18 cellular contexts compared by ENCODE assay signal in genomic region chr15:89098281-89098680, GRCh38. TPM values are rescaled to one million over a fixed set of nuclear protein-coding genes. Genes with fewer than 3 reads are reported as not detected.
DNase-seq lines count a peak whose midpoint lies in the region; ATAC-seq and TF ChIP-seq lines count a peak whose summit lies in the region.
"Had no signal": no experiment of that assay in that cellular context is flagged by ENCODE, and none has a peak within 500 bp of the region (broad histone marks: within the 10 kb centered on the region; RNA-seq: fewer than 3 reads in every experiment).

No MANE protein-coding gene starts in this region.

- H3K27me3 ChIP-seq in IMR-90 (ENCODE audit: control insufficient read depth, insufficient read depth, low read length) (no peaks in the 10 kb centered on the region), Panc1 (ENCODE audit: control insufficient read depth, insufficient read depth, low read length) (no peaks in the 10 kb centered on the region), right atrium auricular region (no peaks in the 10 kb centered on the region), BE2C (no peaks in the 10 kb centered on the region)
- H3K27me3 ChIP-seq: BLaER1 had no signal

- in situ Hi-C loops in IMR-90 (cut with MboI; ENCODE audit: low sequenced_read_pairs), result no loop called here
- in situ Hi-C loops in Panc1 (cut with HindIII; ENCODE audit: low pct_unique_long_range_greater_than_20kb, low sequenced_read_pairs), result no loop called here

- peaks cover 10 to 32% of the 10 kb centered on the region in 2 donors for H3K4me1 Mint-ChIP-seq in stimulated activated naive B cell treated with anti-CD40 and anti-IgM and Interleukin-4, amounts not matched to agents 10 μg/mL and 1 μg/mL and 100 μg/mL, for 72 hours
- H3K4me1 Mint-ChIP-seq in T-helper 2 cell treated with Interferon-gamma antibody and Interleukin-4, amounts not matched to agents 5 μg/mL and 100 μg/mL, for 36 hours (ENCODE audit: low read depth), result peaks cover 24% of the 10 kb centered on the region
- peaks cover 18% of the 10 kb centered on the region for H3K4me1 Mint-ChIP-seq in activated T-helper 1 cell treated with anti-CD3 and anti-CD28 coated beads, Interleukin-12 subunit alpha, Interleukin-12 subunit beta, Interleukin-2, Interleukin-4 antibody, amounts not matched to agents 30 ng/mL and 10 ng/mL and 1 ng/mL, durations not matched to agents 14 hours and 24 hours and 36 hours (ENCODE audit: low read depth)

- peak overlapping the region; percentile 19; the same call in 1 of the 2 replicates for H3K4me2 ChIP-seq in IMR-90 (ENCODE audit: low read depth, low read length)
- H3K4me2 ChIP-seq: BLaER1 had no signal

- H3K9me3 ChIP-seq in IMR-90 (ENCODE audit: control insufficient read depth, insufficient read depth, low read length) (no peaks in the 10 kb centered on the region), Panc1 (ENCODE audit: control insufficient read depth, insufficient read depth, low read depth, low read length) (no peaks in the 10 kb centered on the region), right atrium auricular region (no peaks in the 10 kb centered on the region), BE2C (no peaks in the 10 kb centered on the region)
- H3K9me3 ChIP-seq: BLaER1 had no signal

- TF ChIP-seq CTCF in IMR-90 (conservative IDR thresholded peaks at IDR 0.05; ENCODE audit: low read depth, low read length) (no peak), Panc1 (IDR thresholded peaks at IDR 0.05) (no peak), right atrium auricular region (IDR thresholded peaks at IDR 0.05) (no peak), BE2C (IDR thresholded peaks at IDR 0.05; ENCODE audit: low read depth, low read length) (no peak)

- H2BK15ac ChIP-seq in IMR-90 (ENCODE audit: low read depth, low read length), result peak overlapping the region; percentile 4; the same call in 1 of the 3 replicates

- peak overlapping the region; percentile 31 for H3K27ac Mint-ChIP-seq in stimulated activated naive B cell treated with anti-CD40 and anti-IgM and Interleukin-4, amounts not matched to agents 10 μg/mL and 1 μg/mL and 100 μg/mL, for 72 hours
- H3K27ac Mint-ChIP-seq in T-helper 2 cell treated with Interferon-gamma antibody and Interleukin-4, amounts not matched to agents 5 μg/mL and 100 μg/mL, for 36 hours, result no peak overlapping the region
- no peak overlapping the region for H3K27ac Mint-ChIP-seq in activated T-helper 1 cell treated with anti-CD3 and anti-CD28 coated beads, Interleukin-12 subunit alpha, Interleukin-12 subunit beta, Interleukin-2, Interleukin-4 antibody, amounts not matched to agents 30 ng/mL and 10 ng/mL and 1 ng/mL, durations not matched to agents 14 hours and 24 hours and 36 hours
- H3K27ac Mint-ChIP-seq: activated T-cell treated with anti-CD3 and anti-CD28 coated beads, Interleukin-2, amount 50 U/mL, for 24 hours; naive thymus-derived CD4-positive, alpha-beta T cell; stimulated activated naive CD8-positive, alpha-beta T cell treated with anti-CD3 and anti-CD28 coated beads, Interleukin-15, amount 100 ng/mL, for 72 hours had no signal

- H2BK20ac ChIP-seq in IMR-90 (ENCODE audit: low read depth, low read length), result peak overlapping the region; percentile 48; the same call in 1 of the 2 replicates

- ATAC-seq in IMR-90 (ENCODE audit: low read depth) (peak; percentile 21), Panc1 (no peak)
- no peak for ATAC-seq in stimulated activated naive B cell treated with anti-CD40 and anti-IgM and Interleukin-4, amounts not matched to agents 10 μg/mL and 1 μg/mL and 100 μg/mL, for 72 hours (replicated peaks)
- ATAC-seq: esophagus mucosa; HCT116; naive thymus-derived CD4-positive, alpha-beta T cell; stimulated activated naive CD8-positive, alpha-beta T cell treated with anti-CD3 and anti-CD28 coated beads, Interleukin-15, amount 100 ng/mL, for 72 hours had no signal

- H2AK5ac ChIP-seq in IMR-90 (ENCODE audit: low read depth, low read length), result peak overlapping the region; percentile 33; the same call in 1 of the 2 replicates

- peaks cover 29% of the 10 kb centered on the region for H3K9me1 ChIP-seq in IMR-90 (ENCODE audit: insufficient read depth, low read length)

- H3K27ac ChIP-seq in IMR-90 (ENCODE audit: insufficient read depth, low read length) (peak overlapping the region; percentile 5; the same call in 1 of the 2 replicates), Panc1 (ENCODE audit: low read length) (peak overlapping the region; percentile 40; the same call in 1 of the 2 replicates), right atrium auricular region (peak overlapping the region; percentile 93 to 95)
- H3K27ac ChIP-seq: BLaER1 had no signal

- peak overlapping the region; percentile 63 for H3K4ac ChIP-seq in IMR-90 (ENCODE audit: low read depth, low read length)

- H2AK9ac ChIP-seq in IMR-90 (replicated peaks; ENCODE audit: low read depth, low read length, poor library complexity), result peak overlapping the region; percentile 7

- H3K4me1 ChIP-seq in IMR-90 (ENCODE audit: control insufficient read depth, insufficient read depth, low read length) (peaks cover 30% of the 10 kb centered on the region), Panc1 (ENCODE audit: control insufficient read depth, insufficient read depth, low read length) (peaks cover 68% of the 10 kb centered on the region), right atrium auricular region (peaks cover 0 to 99% of the 10 kb centered on the region in 2 donors), BE2C (peaks cover 8% of the 10 kb centered on the region)
- H3K4me1 ChIP-seq: BLaER1 had no signal

- H2BK5ac ChIP-seq in IMR-90 (ENCODE audit: low read depth, low read length, poor library complexity, severe bottlenecking), result peak overlapping the region; percentile 6

- no TSS peak for BruUV-seq in IMR-90 (replicated peaks; lab: Mats Ljungman, UMichigan)
- BruUV-seq in Panc1 (replicated peaks; lab: Mats Ljungman, UMichigan), result no TSS peak

- H3K27me3 Mint-ChIP-seq in stimulated activated naive B cell treated with anti-CD40 and anti-IgM and Interleukin-4, amounts not matched to agents 10 μg/mL and 1 μg/mL and 100 μg/mL, for 72 hours, result no peaks in the 10 kb centered on the region
- no peaks in the 10 kb centered on the region for H3K27me3 Mint-ChIP-seq in T-helper 2 cell treated with Interferon-gamma antibody and Interleukin-4, amounts not matched to agents 5 μg/mL and 100 μg/mL, for 36 hours (ENCODE audit: low read depth)
- H3K27me3 Mint-ChIP-seq in activated T-helper 1 cell treated with anti-CD3 and anti-CD28 coated beads, Interleukin-12 subunit alpha, Interleukin-12 subunit beta, Interleukin-2, Interleukin-4 antibody, amounts not matched to agents 30 ng/mL and 10 ng/mL and 1 ng/mL, durations not matched to agents 14 hours and 24 hours and 36 hours (ENCODE audit: insufficient read depth), result no peaks in the 10 kb centered on the region
- H3K27me3 Mint-ChIP-seq: activated T-cell treated with anti-CD3 and anti-CD28 coated beads, Interleukin-2, amount 50 U/mL, for 24 hours; naive thymus-derived CD4-positive, alpha-beta T cell; stimulated activated naive CD8-positive, alpha-beta T cell treated with anti-CD3 and anti-CD28 coated beads, Interleukin-15, amount 100 ng/mL, for 72 hours had no signal

- peaks cover 17 to 18% of the 10 kb centered on the region in 2 donors for H3K36me3 Mint-ChIP-seq in stimulated activated naive B cell treated with anti-CD40 and anti-IgM and Interleukin-4, amounts not matched to agents 10 μg/mL and 1 μg/mL and 100 μg/mL, for 72 hours
- peaks cover 15% of the 10 kb centered on the region for H3K36me3 Mint-ChIP-seq in T-helper 2 cell treated with Interferon-gamma antibody and Interleukin-4, amounts not matched to agents 5 μg/mL and 100 μg/mL, for 36 hours (ENCODE audit: low read depth)
- peaks cover 19% of the 10 kb centered on the region for H3K36me3 Mint-ChIP-seq in activated T-helper 1 cell treated with anti-CD3 and anti-CD28 coated beads, Interleukin-12 subunit alpha, Interleukin-12 subunit beta, Interleukin-2, Interleukin-4 antibody, amounts not matched to agents 30 ng/mL and 10 ng/mL and 1 ng/mL, durations not matched to agents 14 hours and 24 hours and 36 hours (ENCODE audit: low read depth)

- POLR2A ChIA-PET in IMR-90 (lab: Charles Lee; ENCODE audit: unreplicated experiment) (interaction anchor here (0.9 kb wide), 1 partner anchor 10 kb away, joined by 3 read pairs; the partner anchor contains the start of gene ABHD2), Panc1 (lab: Charles Lee) (interaction anchor here (1.2 kb wide), 1 partner anchor 10 kb away, joined by 5 read pairs; the partner anchor contains the start of gene ABHD2)

- peaks cover 2% of the 10 kb centered on the region; the same call in 1 of the 2 replicates for H3K36me3 ChIP-seq in IMR-90 (ENCODE audit: control insufficient read depth, insufficient read depth, low read length)
- H3K36me3 ChIP-seq in Panc1 (ENCODE audit: control insufficient read depth, insufficient read depth, low read length), result no peaks in the 10 kb centered on the region
- no peaks in the 10 kb centered on the region for H3K36me3 ChIP-seq in right atrium auricular region
- H3K36me3 ChIP-seq in BE2C, result peaks cover 14% of the 10 kb centered on the region

- no peak for TF ChIP-seq POLR2A in IMR-90 (IDR thresholded peaks at IDR 0.05; ENCODE audit: low read depth, low read length)

- H3K9ac ChIP-seq in IMR-90 (ENCODE audit: low read depth, low read length), result no peak overlapping the region
- H3K9ac ChIP-seq: BLaER1 had no signal

- H3K23ac ChIP-seq in IMR-90 (ENCODE audit: low read depth, low read length), result peak overlapping the region; percentile 49

- peak overlapping the region in 1 of 2 experiments; percentile 43; a peak in 2 of 4 replicates for H4K8ac ChIP-seq in IMR-90 (ENCODE audit: low read depth in 2 of 2, low read length in 2 of 2)

- WGBS in IMR-90 (ENCODE audit: extremely low coverage in 2 of 2, insufficient read length in 1 of 2), 2 experiments, result no CpG with 5 or more reads among the region's 1 CpG

- H3K14ac ChIP-seq in IMR-90 (replicated peaks; ENCODE audit: low read depth, low read length), result peak overlapping the region; percentile 61; the same call in 1 of the 2 replicates

- peak overlapping the region; percentile 40; the same call in 1 of the 2 replicates for H4K5ac ChIP-seq in IMR-90 (ENCODE audit: low read depth, low read length)

- no peak overlapping the region for H3K4me3 Mint-ChIP-seq in stimulated activated naive B cell treated with anti-CD40 and anti-IgM and Interleukin-4, amounts not matched to agents 10 μg/mL and 1 μg/mL and 100 μg/mL, for 72 hours
- no peak overlapping the region for H3K4me3 Mint-ChIP-seq in T-helper 2 cell treated with Interferon-gamma antibody and Interleukin-4, amounts not matched to agents 5 μg/mL and 100 μg/mL, for 36 hours
- no peak overlapping the region for H3K4me3 Mint-ChIP-seq in activated T-helper 1 cell treated with anti-CD3 and anti-CD28 coated beads, Interleukin-12 subunit alpha, Interleukin-12 subunit beta, Interleukin-2, Interleukin-4 antibody, amounts not matched to agents 30 ng/mL and 10 ng/mL and 1 ng/mL, durations not matched to agents 14 hours and 24 hours and 36 hours
- H3K4me3 Mint-ChIP-seq: activated T-cell treated with anti-CD3 and anti-CD28 coated beads, Interleukin-2, amount 50 U/mL, for 24 hours; naive thymus-derived CD4-positive, alpha-beta T cell; stimulated activated naive CD8-positive, alpha-beta T cell treated with anti-CD3 and anti-CD28 coated beads, Interleukin-15, amount 100 ng/mL, for 72 hours had no signal

- peak overlapping the region; percentile 24; the same call in 1 of the 2 replicates for H3K18ac ChIP-seq in IMR-90 (ENCODE audit: low read depth, low read length)

- peak overlapping the region; percentile 70 for H4K91ac ChIP-seq in IMR-90 (ENCODE audit: insufficient read depth, low read depth, low read length)

- TF ChIP-seq RAD21 in IMR-90 (IDR thresholded peaks at IDR 0.05; ENCODE audit: low read length), result no peak

- H4K20me1 ChIP-seq in IMR-90 (ENCODE audit: insufficient read depth, low read length), result peaks cover 3% of the 10 kb centered on the region; the same call in 1 of the 2 replicates

- no peaks in the 10 kb centered on the region for H3K9me3 Mint-ChIP-seq in stimulated activated naive B cell treated with anti-CD40 and anti-IgM and Interleukin-4, amounts not matched to agents 10 μg/mL and 1 μg/mL and 100 μg/mL, for 72 hours
- no peaks in the 10 kb centered on the region for H3K9me3 Mint-ChIP-seq in T-helper 2 cell treated with Interferon-gamma antibody and Interleukin-4, amounts not matched to agents 5 μg/mL and 100 μg/mL, for 36 hours
- H3K9me3 Mint-ChIP-seq in activated T-helper 1 cell treated with anti-CD3 and anti-CD28 coated beads, Interleukin-12 subunit alpha, Interleukin-12 subunit beta, Interleukin-2, Interleukin-4 antibody, amounts not matched to agents 30 ng/mL and 10 ng/mL and 1 ng/mL, durations not matched to agents 14 hours and 24 hours and 36 hours, result no peaks in the 10 kb centered on the region
- H3K9me3 Mint-ChIP-seq: activated T-cell treated with anti-CD3 and anti-CD28 coated beads, Interleukin-2, amount 50 U/mL, for 24 hours; naive thymus-derived CD4-positive, alpha-beta T cell; stimulated activated naive CD8-positive, alpha-beta T cell treated with anti-CD3 and anti-CD28 coated beads, Interleukin-15, amount 100 ng/mL, for 72 hours had no signal

- H3K79me1 ChIP-seq in IMR-90 (ENCODE audit: low read depth in 1 of 2, low read length in 2 of 2), result peaks cover 39 to 72% of the 10 kb centered on the region in 2 experiments

- dilution Hi-C loops in IMR-90 (cut with HindIII; ENCODE audit: low sequenced_read_pairs, unreplicated experiment), result no loop called here

- H3K4me3 ChIP-seq in IMR-90 (ENCODE audit: insufficient read depth, low read depth, low read length) (no peak overlapping the region), Panc1 (ENCODE audit: low read depth in 2 of 2, low read length in 2 of 2) (no peak overlapping the region), right atrium auricular region (no peak overlapping the region), BE2C (ENCODE audit: low read depth, low read length) (no peak overlapping the region)
- H3K4me3 ChIP-seq: BLaER1, skin epidermis had no signal

- intact Hi-C loops in IMR-90 (cut with micrococcal nuclease) (no loop called here), Panc1 (cut with micrococcal nuclease; ENCODE audit: unreplicated experiment) (no loop called here)
- intact Hi-C loops in activated T-helper 1 cell treated with anti-CD3 and anti-CD28 coated beads, Interleukin-12 subunit alpha, Interleukin-12 subunit beta, Interleukin-2, Interleukin-4 antibody, amounts not matched to agents 30 ng/mL and 10 ng/mL and 1 ng/mL, durations not matched to agents 14 hours and 24 hours and 36 hours (cut with micrococcal nuclease), result no loop called here

- no peak overlapping the region for H2AFZ ChIP-seq in IMR-90 (replicated peaks; ENCODE audit: low read length, poor library complexity)

- CTCF ChIA-PET in IMR-90 (lab: Yijun Ruan, JAX) (no interaction called here), Panc1 (lab: Charles Lee) (interaction anchor here (0.5 to 1.1 kb wide), 3 partner anchors 9 to 32 kb away, joined by 3 to 7 read pairs (median 4); no protein-coding TSS in a partner anchor)

- H3K56ac ChIP-seq in IMR-90 (ENCODE audit: extremely low read depth, insufficient read depth, low read length), result peak overlapping the region; percentile 23; the same call in 1 of the 2 replicates

- DNase-seq in IMR-90, result peak; percentile 40
- no peak for DNase-seq in Panc1 (ENCODE audit: low read depth, low spot score)
- no peak for DNase-seq in right atrium auricular region (ENCODE audit: low spot score)
- no peak for DNase-seq in stimulated activated naive B cell treated with anti-CD40 and anti-IgM and Interleukin-4, amounts not matched to agents 10 μg/mL and 1 μg/mL and 100 μg/mL, for 72 hours
- no peak for DNase-seq in T-helper 2 cell treated with Interferon-gamma antibody and Interleukin-4, amounts not matched to agents 5 μg/mL and 100 μg/mL, for 36 hours (ENCODE audit: low spot score)
- no peak for DNase-seq in activated T-helper 1 cell treated with anti-CD3 and anti-CD28 coated beads, Interleukin-12 subunit alpha, Interleukin-12 subunit beta, Interleukin-2, Interleukin-4 antibody, amounts not matched to agents 30 ng/mL and 10 ng/mL and 1 ng/mL, durations not matched to agents 14 hours and 24 hours and 36 hours (ENCODE audit: low spot score)
- DNase-seq in BE2C, result no peak
- DNase-seq: activated T-cell treated with anti-CD3 and anti-CD28 coated beads, Interleukin-2, amount 50 U/mL, for 24 hours; DMS79 treated with DMSO at 0.1 percent for 48 hours; KG1; left cardiac atrium; naive thymus-derived CD4-positive, alpha-beta T cell; NCI-H82; stimulated activated naive CD8-positive, alpha-beta T cell treated with anti-CD3 and anti-CD28 coated beads, Interleukin-15, amount 100 ng/mL, for 72 hours had no signal

- H2BK120ac ChIP-seq in IMR-90 (ENCODE audit: low read depth, low read length), result peak overlapping the region; percentile 79

RNA-seq across cellular contexts. Expression of gene ABHD2, which starts 10.0 kb away (rescaled TPM):
- total RNA-seq in IMR-90 (2012; rRNA removed) (56.9 and 62.9 TPM in 2 replicates), Panc1 (2021; ENCODE audit: unreplicated experiment) (95.0 TPM), right atrium auricular region (100 to 1,000 TPM; 115 to 118 TPM)
- 29.4 and 31.2 TPM in 2 replicates for polyA plus RNA-seq in IMR-90 (2012; rRNA removed)
- 5.6 and 10.7 TPM in 2 replicates for polyA plus RNA-seq in IMR-90 (2012; cell fraction: cytosol; rRNA removed)
- 13.8 and 16.1 TPM in 2 replicates for polyA plus RNA-seq in IMR-90 (2012; cell fraction: nucleus; rRNA removed; ENCODE audit: low replicate concordance)
- 41.2 TPM for polyA plus RNA-seq in Panc1 (2012; ENCODE audit: insufficient read length)
- 66.5 and 66.7 TPM in 2 replicates for total RNA-seq in activated T-helper 1 cell treated with anti-CD3 and anti-CD28 coated beads, Interleukin-12 subunit alpha, Interleukin-12 subunit beta, Interleukin-2, Interleukin-4 antibody, amounts not matched to agents 30 ng/mL and 10 ng/mL and 1 ng/mL, durations not matched to agents 14 hours and 24 hours and 36 hours
- 45.7 TPM for polyA plus RNA-seq in BE2C (2012; ENCODE audit: insufficient read depth, insufficient read length, low read depth)

Comparison
In these comparisons a context has a peak if more than half of its experiments do, and no peak if none do; other contexts are left out.
1. H3K27ac ChIP-seq: peak in every context shown above with its lines; median percentile 94 in right atrium auricular region; 40 in Panc1; 5 in IMR-90.